Comparison of ENCODE assay signal across 11 cellular contexts in genomic region chr16:74034862-74035261, GRCh38.
DNase-seq lines count a peak whose midpoint lies in the region; TF ChIP-seq lines count a peak whose summit lies in the region.
"Had no signal": no experiment of that assay in that cellular context is flagged by ENCODE, and none has a peak within 500 bp of the region (broad histone marks: within the 10 kb centered on the region; RNA-seq: fewer than 3 reads in every experiment).

No MANE protein-coding gene starts in this region.

- peaks cover 34% of the 10 kb centered on the region for H3K4me1 Mint-ChIP-seq in endodermal cell
- H3K4me1 Mint-ChIP-seq: CD4-positive, CD25-positive, alpha-beta regulatory T cell had no signal

- no peaks in the 10 kb centered on the region for H3K36me3 ChIP-seq in endodermal cell (ENCODE audit: control insufficient read depth, insufficient read depth, low read length)
- H3K36me3 ChIP-seq in effector memory CD4-positive, alpha-beta T cell (ENCODE audit: control insufficient read depth, insufficient read depth, low read length) = no peaks in the 10 kb centered on the region

- WGBS in endodermal cell (ENCODE audit: insufficient coverage in 1 of 2, insufficient read length in 1 of 2), 2 experiments = 13 to 18% methylated on average over 3 to 4 of the region's 4 CpGs

- DNase-seq in NCI-H146 (lab: John Stamatoyannopoulos, UW) = peak; percentile 14
- no peak for DNase-seq in NCI-H146 treated with DMSO at 0.1 percent for 48 hours (lab: John Stamatoyannopoulos, UW; ENCODE audit: unreplicated experiment)
- DNase-seq in NCI-H2107 (lab: John Stamatoyannopoulos, UW) = peak; percentile 28
- no peak for DNase-seq in endodermal cell
- peak; percentile 7 for DNase-seq in putamen (ENCODE audit: low spot score)
- no peak for DNase-seq in GOT3 (lab: John Stamatoyannopoulos, UW)
- DNase-seq in MV-4-11 (lab: John Stamatoyannopoulos, UW) = no peak
- no peak for DNase-seq in effector memory CD4-positive, alpha-beta T cell
- DNase-seq: MM.1S had no signal

- H3K27me3 Mint-ChIP-seq in endodermal cell (ENCODE audit: insufficient read depth) = no peaks in the 10 kb centered on the region
- H3K27me3 Mint-ChIP-seq: CD4-positive, CD25-positive, alpha-beta regulatory T cell had no signal

- H3K9me3 ChIP-seq in endodermal cell (ENCODE audit: control insufficient read depth, low read length) = no peaks in the 10 kb centered on the region
- no peaks in the 10 kb centered on the region for H3K9me3 ChIP-seq in effector memory CD4-positive, alpha-beta T cell (ENCODE audit: control insufficient read depth, low read length)

- H3K9me3 Mint-ChIP-seq in endodermal cell = no peaks in the 10 kb centered on the region
- H3K9me3 Mint-ChIP-seq: dendritic cell treated with granulocyte-macrophage colony-stimulating factor and Interleukin-4, amounts not matched to agents 40 ng/mL and 50 ng/mL, for 4 days had no signal

- H3K4me1 ChIP-seq in endodermal cell (ENCODE audit: control insufficient read depth, insufficient read depth, low read length) = no peaks in the 10 kb centered on the region
- H3K4me1 ChIP-seq in effector memory CD4-positive, alpha-beta T cell (ENCODE audit: control insufficient read depth, insufficient read depth, low read length, poor library complexity, severe bottlenecking) = no peaks in the 10 kb centered on the region

- peak; percentile 83 for TF ChIP-seq CTCF in endodermal cell (conservative IDR thresholded peaks at IDR 0.05)

- no peaks in the 10 kb centered on the region for H3K36me3 Mint-ChIP-seq in endodermal cell (ENCODE audit: low read depth)
- H3K36me3 Mint-ChIP-seq: CD4-positive, CD25-positive, alpha-beta regulatory T cell had no signal

- no peak overlapping the region for H3K9ac ChIP-seq in endodermal cell (ENCODE audit: extremely low read depth, low read length, poor library complexity, severe bottlenecking)

- no peak overlapping the region for H3K4me3 ChIP-seq in endodermal cell (ENCODE audit: low read length)
- no peak overlapping the region for H3K4me3 ChIP-seq in effector memory CD4-positive, alpha-beta T cell (ENCODE audit: insufficient read depth, low read depth, low read length, poor library complexity, severe bottlenecking)

- H3K4me3 Mint-ChIP-seq in endodermal cell = no peak overlapping the region
- H3K4me3 Mint-ChIP-seq: CD4-positive, CD25-positive, alpha-beta regulatory T cell; dendritic cell treated with granulocyte-macrophage colony-stimulating factor and Interleukin-4, amounts not matched to agents 40 ng/mL and 50 ng/mL, for 4 days had no signal

- H3K27me3 ChIP-seq in endodermal cell (ENCODE audit: control insufficient read depth, insufficient read depth, low read length, poor library complexity, severe bottlenecking) = no peaks in the 10 kb centered on the region
- H3K27me3 ChIP-seq in effector memory CD4-positive, alpha-beta T cell (replicated peaks; ENCODE audit: control insufficient read depth, insufficient read depth, low read length, poor library complexity, severe bottlenecking) = no peaks in the 10 kb centered on the region

- no peak overlapping the region for H3K27ac ChIP-seq in endodermal cell (ENCODE audit: low read depth, low read length)
- no peak overlapping the region for H3K27ac ChIP-seq in effector memory CD4-positive, alpha-beta T cell (ENCODE audit: insufficient read depth, low read length, poor library complexity, severe bottlenecking)

- H3K27ac Mint-ChIP-seq in endodermal cell = no peak overlapping the region
- H3K27ac Mint-ChIP-seq: CD4-positive, CD25-positive, alpha-beta regulatory T cell; dendritic cell treated with granulocyte-macrophage colony-stimulating factor and Interleukin-4, amounts not matched to agents 40 ng/mL and 50 ng/mL, for 4 days had no signal

Comparison
In these comparisons a context has a peak if more than half of its experiments do, and no peak if none do; other contexts are left out.
1. DNase-seq: peak in NCI-H146 (single experiment), NCI-H2107 (single experiment) and putamen (single experiment); none in NCI-H146 treated with DMSO at 0.1 percent for 48 hours (single experiment), endodermal cell (single experiment), GOT3 (single experiment), MV-4-11 (single experiment) and effector memory CD4-positive, alpha-beta T cell (0 of 3).